In genomic region chr15:43791993-43792760, GRCh38 we compare ENCODE assay signal across 1 cellular context.
A peak's percentile ranks its signal among the peaks of the same experiment; 100 is the strongest.
TF ChIP-seq lines count a peak whose summit lies in the region.

Gene SERF2 (plus strand): TSS chr15:43792320. CDS start chr15:43792377, 57 bp downstream.

TF ChIP-seq in K562, 482 proteins besides CTCF, POLR2A, EP300 and RAD21 (continued from another document and continues in another):
- peak; percentile 18; the same call in 1 of the 2 replicates for TF ChIP-seq CHD2 (IDR thresholded peaks at IDR 0.05; ENCODE audit: low read depth, low read length)
- TF ChIP-seq ZNF696 (CRISPR knock-in tag; conservative IDR thresholded peaks at IDR 0.05) = no peak
- no peak for TF ChIP-seq SNIP1 (IDR thresholded peaks at IDR 0.05; ENCODE audit: low read depth)
- 0 out of 2 replicates have a peak, but pooled peaks have one; percentile 25 for TF ChIP-seq CC2D1A (IDR thresholded peaks at IDR 0.05)
- no peak for TF ChIP-seq NCOA2 (IDR thresholded peaks at IDR 0.05; ENCODE audit: partially characterized antibody in 2 of 2)
- peak; percentile 92 for TF ChIP-seq CBFA2T2 (conservative IDR thresholded peaks at IDR 0.05)
- no peak for TF ChIP-seq BCOR (IDR thresholded peaks at IDR 0.05)
- TF ChIP-seq RHOXF2B (CRISPR knock-in tag; conservative IDR thresholded peaks at IDR 0.05) = 0 out of 2 replicates have a peak, but pooled peaks have one; percentile 38
- TF ChIP-seq MBD1 (CRISPR knock-in tag; IDR thresholded peaks at IDR 0.05) = no peak
- TF ChIP-seq ETV5 (CRISPR knock-in tag; IDR thresholded peaks at IDR 0.05; ENCODE audit: low read depth) = no peak
- TF ChIP-seq KDM2B (CRISPR knock-in tag; IDR thresholded peaks at IDR 0.05) = no peak
- no peak for TF ChIP-seq ZBTB8A (IDR thresholded peaks at IDR 0.05; ENCODE audit: partially characterized antibody)
- TF ChIP-seq PATZ1 (CRISPR knock-in tag; IDR thresholded peaks at IDR 0.05; ENCODE audit: borderline replicate concordance) = no peak
- TF ChIP-seq MED1 (CRISPR knock-in tag; IDR thresholded peaks at IDR 0.05; ENCODE audit: borderline replicate concordance) = 0 out of 2 replicates have a peak, but pooled peaks have one; percentile 30
- TF ChIP-seq SOX6 (IDR thresholded peaks at IDR 0.05) = 0 out of 2 replicates have a peak, but pooled peaks have one; percentile 38
- peak; percentile 88 for TF ChIP-seq TAF1 (IDR thresholded peaks at IDR 0.05; ENCODE audit: control insufficient read depth, extremely low read depth, insufficient read depth, low read length, severe bottlenecking)
- TF ChIP-seq ZBTB34 (CRISPR knock-in tag; IDR thresholded peaks at IDR 0.05) = no peak
- no peak for TF ChIP-seq NCOA1 (IDR thresholded peaks at IDR 0.05; ENCODE audit: low read depth)
- peak; percentile 89 for TF ChIP-seq VEZF1 (CRISPR knock-in tag; IDR thresholded peaks at IDR 0.05)
- TF ChIP-seq ARID4B (CRISPR knock-in tag; IDR thresholded peaks at IDR 0.05) = peak; percentile 81; the same call in 1 of the 2 replicates
- peak; percentile 79 for TF ChIP-seq CREM (IDR thresholded peaks at IDR 0.05; ENCODE audit: low read depth)
- peak; percentile 75; the same call in 1 of the 2 replicates for TF ChIP-seq ZFX (CRISPR knock-in tag; IDR thresholded peaks at IDR 0.05)
- no peak for TF ChIP-seq SREBF1 (IDR thresholded peaks at IDR 0.05; ENCODE audit: borderline replicate concordance, low read depth, low read length)
- TF ChIP-seq ZNF695 (CRISPR knock-in tag; IDR thresholded peaks at IDR 0.05) = no peak
- no peak for TF ChIP-seq PTTG1 (tag; IDR thresholded peaks at IDR 0.05; ENCODE audit: low read depth)
- no peak for TF ChIP-seq DMBX1 (CRISPR knock-in tag; IDR thresholded peaks at IDR 0.05; ENCODE audit: borderline replicate concordance)
- TF ChIP-seq PCBP1 (IDR thresholded peaks at IDR 0.05; ENCODE audit: low read depth, low read length, poor library complexity, severe bottlenecking) = peak; percentile 61
- TF ChIP-seq MYNN (IDR thresholded peaks at IDR 0.05) = no peak
- no peak for TF ChIP-seq MYNN (CRISPR knock-in tag; IDR thresholded peaks at IDR 0.05)
- TF ChIP-seq JUN (IDR thresholded peaks at IDR 0.05; ENCODE audit: borderline replicate concordance, low read depth, low read length) = peak; percentile 93
- TF ChIP-seq JUN (CRISPR knock-in tag; IDR thresholded peaks at IDR 0.05; ENCODE audit: borderline replicate concordance) = no peak
- TF ChIP-seq ETV1 (tag; conservative IDR thresholded peaks at IDR 0.05; ENCODE audit: low read depth) = 0 out of 2 replicates have a peak, but pooled peaks have one; percentile 11
- TF ChIP-seq PML (IDR thresholded peaks at IDR 0.05; ENCODE audit: low read length) = peak; percentile 73
- TF ChIP-seq RBBP5 (IDR thresholded peaks at IDR 0.05; ENCODE audit: borderline replicate concordance, insufficient read depth, low read length, poor library complexity, severe bottlenecking) = peak; percentile 59
- TF ChIP-seq POLR3G (IDR thresholded peaks at IDR 0.05; ENCODE audit: extremely low read depth, insufficient read length, insufficient replicate concordance) = no peak
- TF ChIP-seq EGR1 (conservative IDR thresholded peaks at IDR 0.05) = peak; percentile 90
- no peak for TF ChIP-seq ZNF785 (CRISPR knock-in tag; IDR thresholded peaks at IDR 0.05)
- TF ChIP-seq LEF1 (IDR thresholded peaks at IDR 0.05) = peak; percentile 68; the same call in 1 of the 2 replicates
- TF ChIP-seq EP400 (IDR thresholded peaks at IDR 0.05) = peak; percentile 96
- no peak for TF ChIP-seq RFX1 (IDR thresholded peaks at IDR 0.05)
- no peak for TF ChIP-seq CTCFL (IDR thresholded peaks at IDR 0.05; ENCODE audit: borderline replicate concordance, insufficient read depth, low read depth, low read length, poor library complexity, severe bottlenecking)
- TF ChIP-seq ADNP (tag; IDR thresholded peaks at IDR 0.05) = no peak
- TF ChIP-seq CEBPG (CRISPR knock-in tag; IDR thresholded peaks at IDR 0.05) = no peak
- TF ChIP-seq CEBPG (tag; conservative IDR thresholded peaks at IDR 0.05 in 1 of 2, IDR thresholded peaks at IDR 0.05 in 1 of 2) = no peak
- no peak for TF ChIP-seq CBX2 (IDR thresholded peaks at IDR 0.05; ENCODE audit: insufficient read depth, low read length, poor library complexity, severe bottlenecking)
- peak; percentile 46; the same call in 1 of the 2 replicates for TF ChIP-seq GABPA (tag; conservative IDR thresholded peaks at IDR 0.05; ENCODE audit: low read depth)
- peak; percentile 87 for TF ChIP-seq CXXC5 (CRISPR knock-in tag; IDR thresholded peaks at IDR 0.05)
- TF ChIP-seq TBL1XR1 (IDR thresholded peaks at IDR 0.05; ENCODE audit: low read length in 2 of 2) = no peak
- TF ChIP-seq BRF1 (IDR thresholded peaks at IDR 0.05; ENCODE audit: borderline replicate concordance, extremely low read depth, insufficient read length) = no peak
- 0 out of 2 replicates have a peak, but pooled peaks have one; percentile 34 for TF ChIP-seq PTBP1 (IDR thresholded peaks at IDR 0.05; ENCODE audit: low read depth, low read length)
- 0 out of 2 replicates have a peak, but pooled peaks have one; percentile 34 for TF ChIP-seq SMAD3 (CRISPR knock-in tag; conservative IDR thresholded peaks at IDR 0.05)
- TF ChIP-seq KDM5B (IDR thresholded peaks at IDR 0.05; ENCODE audit: insufficient replicate concordance, low read depth, low read length) = peak; percentile 59
- TF ChIP-seq ATF1 (CRISPR knock-in tag; IDR thresholded peaks at IDR 0.05) = peak; percentile 10; the same call in 1 of the 2 replicates
- peak; percentile 92 for TF ChIP-seq ATF1 (tag; IDR thresholded peaks at IDR 0.05)
- no peak for TF ChIP-seq ZNF655 (CRISPR knock-in tag; IDR thresholded peaks at IDR 0.05)
- no peak for TF ChIP-seq ZFP30 (CRISPR knock-in tag; IDR thresholded peaks at IDR 0.05; ENCODE audit: borderline replicate concordance)
